Comparison of ENCODE assay signal across 1 cellular context in genomic region chr2:38733300-38733971, GRCh38.
TF ChIP-seq lines count a peak whose summit lies in the region.

No MANE protein-coding gene starts in this region.

TF ChIP-seq in HepG2, 621 proteins besides CTCF, POLR2A, EP300 and RAD21 (continues in another document):
- peak; percentile 76 for TF ChIP-seq KAT2B (IDR thresholded peaks at IDR 0.05; ENCODE audit: borderline replicate concordance, low read depth, low read length)
- peak; percentile 21; the same call in 1 of the 2 replicates for TF ChIP-seq NCOR1 (IDR thresholded peaks at IDR 0.05; ENCODE audit: borderline replicate concordance, low read length)
- no peak for TF ChIP-seq ZNF878 (CRISPR knock-in tag; IDR thresholded peaks at IDR 0.05)
- no peak for TF ChIP-seq MNT (IDR thresholded peaks at IDR 0.05)
- no peak for TF ChIP-seq ZC3H13 (CRISPR knock-in tag; IDR thresholded peaks at IDR 0.05)
- TF ChIP-seq FOXK1 (CRISPR knock-in tag; IDR thresholded peaks at IDR 0.05; ENCODE audit: borderline replicate concordance, low read depth) = no peak
- peak; percentile 47; the same call in 1 of the 2 replicates for TF ChIP-seq MIXL1 (CRISPR knock-in tag; IDR thresholded peaks at IDR 0.05)
- TF ChIP-seq, protein P1, sequence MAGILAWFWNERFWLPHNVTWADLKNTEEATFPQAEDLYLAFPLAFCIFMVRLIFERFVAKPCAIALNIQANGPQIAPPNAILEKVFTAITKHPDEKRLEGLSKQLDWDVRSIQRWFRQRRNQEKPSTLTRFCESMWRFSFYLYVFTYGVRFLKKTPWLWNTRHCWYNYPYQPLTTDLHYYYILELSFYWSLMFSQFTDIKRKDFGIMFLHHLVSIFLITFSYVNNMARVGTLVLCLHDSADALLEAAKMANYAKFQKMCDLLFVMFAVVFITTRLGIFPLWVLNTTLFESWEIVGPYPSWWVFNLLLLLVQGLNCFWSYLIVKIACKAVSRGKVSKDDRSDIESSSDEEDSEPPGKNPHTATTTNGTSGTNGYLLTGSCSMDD (CRISPR knock-in tag; IDR thresholded peaks at IDR 0.05) = no peak
- TF ChIP-seq KDM3A (CRISPR knock-in tag; IDR thresholded peaks at IDR 0.05; ENCODE audit: low read depth) = no peak
- TF ChIP-seq HOXD1 (CRISPR knock-in tag; IDR thresholded peaks at IDR 0.05) = no peak
- no peak for TF ChIP-seq ZNF350 (CRISPR knock-in tag; IDR thresholded peaks at IDR 0.05; ENCODE audit: borderline replicate concordance, low read depth)
- no peak for TF ChIP-seq RBM39 (IDR thresholded peaks at IDR 0.05; ENCODE audit: low read depth, low read length, poor library complexity, severe bottlenecking)
- peak; percentile 53 for TF ChIP-seq NR2C2 (CRISPR knock-in tag; IDR thresholded peaks at IDR 0.05; ENCODE audit: borderline replicate concordance)
- TF ChIP-seq ZNF563 (CRISPR knock-in tag; IDR thresholded peaks at IDR 0.05) = peak; percentile 53; the same call in 1 of the 2 replicates
- TF ChIP-seq PHB2 (IDR thresholded peaks at IDR 0.05; ENCODE audit: partially characterized antibody) = no peak
- TF ChIP-seq SETDB1 (CRISPR knock-in tag; IDR thresholded peaks at IDR 0.05; ENCODE audit: borderline replicate concordance) = no peak
- TF ChIP-seq MBD4 (IDR thresholded peaks at IDR 0.05; ENCODE audit: borderline replicate concordance, low read length) = no peak
- TF ChIP-seq ZNF7 (CRISPR knock-in tag; IDR thresholded peaks at IDR 0.05) = no peak
- no peak for TF ChIP-seq CBX1 (IDR thresholded peaks at IDR 0.05; ENCODE audit: low read depth)
- no peak for TF ChIP-seq MAF1 (CRISPR knock-in tag; IDR thresholded peaks at IDR 0.05; ENCODE audit: borderline replicate concordance)
- TF ChIP-seq ZNF720 (CRISPR knock-in tag; IDR thresholded peaks at IDR 0.05) = no peak
- TF ChIP-seq ZNF552 (CRISPR knock-in tag; IDR thresholded peaks at IDR 0.05; ENCODE audit: borderline replicate concordance) = no peak
- TF ChIP-seq FOXA1 (IDR thresholded peaks at IDR 0.05) = no peak
- TF ChIP-seq FOXA1 (CRISPR knock-in tag; IDR thresholded peaks at IDR 0.05) = no peak
- no peak for TF ChIP-seq TBX3 (IDR thresholded peaks at IDR 0.05; ENCODE audit: borderline replicate concordance)
- no peak for TF ChIP-seq ZNF775 (CRISPR knock-in tag; IDR thresholded peaks at IDR 0.05; ENCODE audit: borderline replicate concordance)
- TF ChIP-seq FOXK2 (IDR thresholded peaks at IDR 0.05) = no peak
- no peak for TF ChIP-seq NR2F2 (IDR thresholded peaks at IDR 0.05; ENCODE audit: borderline replicate concordance, low read depth)
- no peak for TF ChIP-seq RELA (CRISPR knock-in tag; IDR thresholded peaks at IDR 0.05)
- peak; percentile 41; the same call in 1 of the 2 replicates for TF ChIP-seq HOMEZ (CRISPR knock-in tag; IDR thresholded peaks at IDR 0.05; ENCODE audit: low read depth)
- 0 out of 2 replicates have a peak, but pooled peaks have one; percentile 21 for TF ChIP-seq MLX (CRISPR knock-in tag; IDR thresholded peaks at IDR 0.05)
- no peak for TF ChIP-seq AHDC1 (CRISPR knock-in tag; IDR thresholded peaks at IDR 0.05; ENCODE audit: borderline replicate concordance)
- 0 out of 2 replicates have a peak, but pooled peaks have one; percentile 22 for TF ChIP-seq ERF (CRISPR knock-in tag; IDR thresholded peaks at IDR 0.05)
- TF ChIP-seq KLF15 (CRISPR knock-in tag; IDR thresholded peaks at IDR 0.05; ENCODE audit: borderline replicate concordance) = no peak
- no peak for TF ChIP-seq PRDM15 (CRISPR knock-in tag; IDR thresholded peaks at IDR 0.05)
- no peak for TF ChIP-seq ETV5 (CRISPR knock-in tag; IDR thresholded peaks at IDR 0.05; ENCODE audit: borderline replicate concordance)
- peak; percentile 37; the same call in 1 of the 2 replicates for TF ChIP-seq RARA (CRISPR knock-in tag; IDR thresholded peaks at IDR 0.05)
- no peak for TF ChIP-seq IKZF1 (IDR thresholded peaks at IDR 0.05)
- TF ChIP-seq, protein P2, sequence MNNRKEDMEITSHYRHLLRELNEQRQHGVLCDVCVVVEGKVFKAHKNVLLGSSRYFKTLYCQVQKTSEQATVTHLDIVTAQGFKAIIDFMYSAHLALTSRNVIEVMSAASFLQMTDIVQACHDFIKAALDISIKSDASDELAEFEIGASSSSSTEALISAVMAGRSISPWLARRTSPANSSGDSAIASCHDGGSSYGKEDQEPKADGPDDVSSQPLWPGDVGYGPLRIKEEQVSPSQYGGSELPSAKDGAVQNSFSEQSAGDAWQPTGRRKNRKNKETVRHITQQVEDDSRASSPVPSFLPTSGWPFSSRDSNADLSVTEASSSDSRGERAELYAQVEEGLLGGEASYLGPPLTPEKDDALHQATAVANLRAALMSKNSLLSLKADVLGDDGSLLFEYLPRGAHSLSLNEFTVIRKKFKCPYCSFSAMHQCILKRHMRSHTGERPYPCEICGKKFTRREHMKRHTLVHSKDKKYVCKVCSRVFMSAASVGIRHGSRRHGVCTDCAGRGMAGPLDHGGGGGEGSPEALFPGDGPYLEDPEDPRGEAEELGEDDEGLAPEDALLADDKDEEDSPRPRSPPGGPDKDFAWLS (CRISPR knock-in tag; IDR thresholded peaks at IDR 0.05; ENCODE audit: borderline replicate concordance) = no peak
- TF ChIP-seq GABPA (IDR thresholded peaks at IDR 0.05; ENCODE audit: low read depth, low read length) = no peak
- TF ChIP-seq GABPA (CRISPR knock-in tag; IDR thresholded peaks at IDR 0.05; ENCODE audit: low read depth) = no peak
- TF ChIP-seq MTA1 (CRISPR knock-in tag; IDR thresholded peaks at IDR 0.05; ENCODE audit: borderline replicate concordance) = no peak
- no peak for TF ChIP-seq ZNF34 (CRISPR knock-in tag; IDR thresholded peaks at IDR 0.05; ENCODE audit: borderline replicate concordance)
- TF ChIP-seq FOSL2 (CRISPR knock-in tag; IDR thresholded peaks at IDR 0.05) = 0 out of 2 replicates have a peak, but pooled peaks have one; percentile 27
- TF ChIP-seq HCFC1 (IDR thresholded peaks at IDR 0.05; ENCODE audit: low read depth, low read length) = no peak
- no peak for TF ChIP-seq ZMYM2 (CRISPR knock-in tag; IDR thresholded peaks at IDR 0.05)
- no peak for TF ChIP-seq BCL3 (CRISPR knock-in tag; IDR thresholded peaks at IDR 0.05)
- no peak for TF ChIP-seq ZNF672 (CRISPR knock-in tag; IDR thresholded peaks at IDR 0.05)
- no peak for TF ChIP-seq ZKSCAN1 (IDR thresholded peaks at IDR 0.05; ENCODE audit: low read length)
- no peak for TF ChIP-seq KDM5A (IDR thresholded peaks at IDR 0.05; ENCODE audit: borderline replicate concordance, low read length)
- TF ChIP-seq ZNF615 (CRISPR knock-in tag; IDR thresholded peaks at IDR 0.05; ENCODE audit: borderline replicate concordance) = peak; percentile 52; the same call in 1 of the 2 replicates
- no peak for TF ChIP-seq NCOA5 (CRISPR knock-in tag; IDR thresholded peaks at IDR 0.05)
- TF ChIP-seq ZNF749 (CRISPR knock-in tag; IDR thresholded peaks at IDR 0.05; ENCODE audit: borderline replicate concordance) = no peak
- no peak for TF ChIP-seq ZNF160 (CRISPR knock-in tag; IDR thresholded peaks at IDR 0.05)
- TF ChIP-seq ZNF292 (CRISPR knock-in tag; IDR thresholded peaks at IDR 0.05; ENCODE audit: borderline replicate concordance, low read depth) = no peak; the same call in 1 of the 2 replicates
- no peak for TF ChIP-seq SMAD9 (CRISPR knock-in tag; IDR thresholded peaks at IDR 0.05)
